19 cellular contexts compared by ENCODE assay signal in genomic region chr15:63469190-63469589, GRCh38. TPM values are rescaled to one million over a fixed set of nuclear protein-coding genes. Genes with fewer than 3 reads are reported as not detected.
A peak's percentile ranks its signal among the peaks of the same experiment; 100 is the strongest.
DNase-seq lines count a peak whose midpoint lies in the region; ATAC-seq and TF ChIP-seq lines count a peak whose summit lies in the region.
"Had no signal": no experiment of that assay in that cellular context is flagged by ENCODE, and none has a peak within 500 bp of the region (broad histone marks: within the 10 kb centered on the region; RNA-seq: fewer than 3 reads in every experiment).

No MANE protein-coding gene starts in this region.

- H3K27me3 Mint-ChIP-seq in activated CD4-positive, alpha-beta T cell treated with anti-CD3 and anti-CD28 coated beads for 36 hours = no peaks in the 10 kb centered on the region
- peaks cover 2% of the 10 kb centered on the region for H3K27me3 Mint-ChIP-seq in activated CD4-positive, alpha-beta T cell treated with anti-CD3 and anti-CD28 coated beads, Interleukin-2, amount 10 ng/mL, durations not matched to agents 7 days and 5 days
- no peaks in the 10 kb centered on the region for H3K27me3 Mint-ChIP-seq in CD4-positive, alpha-beta T cell
- no peaks in the 10 kb centered on the region for H3K27me3 Mint-ChIP-seq in naive thymus-derived CD8-positive, alpha-beta T cell

- peaks cover 0 to 18% (median 3%) of the 10 kb centered on the region in 9 donors for H3K4me1 ChIP-seq in heart right ventricle
- H3K4me1 ChIP-seq: breast epithelium had no signal

- H3K27ac ChIP-seq in CD4-positive, alpha-beta T cell (ENCODE audit: low read depth, low read length) = no peak overlapping the region
- no peak overlapping the region for H3K27ac ChIP-seq in heart right ventricle
- H3K27ac ChIP-seq: BLaER1, breast epithelium, dorsolateral prefrontal cortex, gastroesophageal sphincter, GM23248, transverse colon had no signal

- H3K4me3 ChIP-seq in heart right ventricle = no peak overlapping the region
- H3K4me3 ChIP-seq: BLaER1, breast epithelium, dorsolateral prefrontal cortex, gastroesophageal sphincter, GM23248, transverse colon had no signal

- TF ChIP-seq CTCF in CD4-positive, alpha-beta T cell (IDR thresholded peaks at IDR 0.05) = no peak
- TF ChIP-seq CTCF in heart right ventricle (IDR thresholded peaks at IDR 0.05) = no peak

- H3K36me3 ChIP-seq in heart right ventricle = no peaks in the 10 kb centered on the region
- H3K36me3 ChIP-seq: BLaER1, breast epithelium, gastroesophageal sphincter, transverse colon had no signal

- CTCF ChIA-PET in activated CD4-positive, alpha-beta T cell treated with anti-CD3 and anti-CD28 coated beads for 36 hours (lab: Charles Lee) = interaction anchor here (0.7 to 2.0 kb wide), 6 partner anchors 10 to 41 kb away, joined by 3 to 4 read pairs (median 4); no protein-coding TSS in a partner anchor
- CTCF ChIA-PET in activated CD4-positive, alpha-beta T cell treated with anti-CD3 and anti-CD28 coated beads, Interleukin-2, amount 10 ng/mL, durations not matched to agents 7 days and 5 days (lab: Charles Lee) = no interaction called here
- CTCF ChIA-PET in CD4-positive, alpha-beta T cell (lab: Charles Lee) = no interaction called here

- DNase-seq in activated CD4-positive, alpha-beta T cell treated with anti-CD3 and anti-CD28 coated beads for 36 hours = peak; percentile 69
- DNase-seq in activated CD4-positive, alpha-beta T cell treated with anti-CD3 and anti-CD28 coated beads, Interleukin-2, amount 10 ng/mL, durations not matched to agents 7 days and 5 days = no peak
- DNase-seq in CD4-positive, alpha-beta T cell = peak in 1 of 10 experiments; percentile 41
- DNase-seq in activated T-cell treated with anti-CD3 and anti-CD28 coated beads, Interleukin-2, amount 50 U/mL, for 48 hours = peak; percentile 50 to 58
- DNase-seq in naive thymus-derived CD8-positive, alpha-beta T cell = peak in 1 of 10 donors; percentile 14
- no peak for DNase-seq in heart right ventricle
- DNase-seq: activated CD4-positive, CD25-positive, alpha-beta regulatory T cell treated with anti-CD3 and anti-CD28 coated beads, Interleukin-2, amount 50 U/mL, for 72 hours; dorsolateral prefrontal cortex; GM23248; NCI-H345; SHP77; transverse colon had no signal

- H3K36me3 Mint-ChIP-seq in activated CD4-positive, alpha-beta T cell treated with anti-CD3 and anti-CD28 coated beads for 36 hours (ENCODE audit: low read depth) = no peaks in the 10 kb centered on the region
- no peaks in the 10 kb centered on the region for H3K36me3 Mint-ChIP-seq in activated CD4-positive, alpha-beta T cell treated with anti-CD3 and anti-CD28 coated beads, Interleukin-2, amount 10 ng/mL, durations not matched to agents 7 days and 5 days (ENCODE audit: low read depth)
- H3K36me3 Mint-ChIP-seq in CD4-positive, alpha-beta T cell (ENCODE audit: low read depth) = no peaks in the 10 kb centered on the region
- H3K36me3 Mint-ChIP-seq in naive thymus-derived CD8-positive, alpha-beta T cell = no peaks in the 10 kb centered on the region

- POLR2A ChIA-PET in activated CD4-positive, alpha-beta T cell treated with anti-CD3 and anti-CD28 coated beads for 36 hours (lab: Charles Lee) = interaction anchor here (0.6 kb wide), 1 partner anchor 253 kb away, joined by 3 read pairs; no protein-coding TSS in a partner anchor
- POLR2A ChIA-PET in activated CD4-positive, alpha-beta T cell treated with anti-CD3 and anti-CD28 coated beads, Interleukin-2, amount 10 ng/mL, durations not matched to agents 7 days and 5 days (lab: Charles Lee) = no interaction called here
- POLR2A ChIA-PET in CD4-positive, alpha-beta T cell (lab: Charles Lee) = interaction anchor here (4.3 kb wide), 1 partner anchor 37 kb away, joined by 79 read pairs; the partner anchor contains the start of gene USP3
- POLR2A ChIA-PET in naive thymus-derived CD8-positive, alpha-beta T cell (lab: Charles Lee) = interaction anchor here (0.6 to 34.6 kb wide), 5 partner anchors 10 to 202 kb away, joined by 3 to 629 read pairs (median 4); partner anchors contain the start of gene USP3

- peak overlapping the region; percentile 83 for H3K27ac Mint-ChIP-seq in activated CD4-positive, alpha-beta T cell treated with anti-CD3 and anti-CD28 coated beads for 36 hours
- no peak overlapping the region for H3K27ac Mint-ChIP-seq in activated CD4-positive, alpha-beta T cell treated with anti-CD3 and anti-CD28 coated beads, Interleukin-2, amount 10 ng/mL, durations not matched to agents 7 days and 5 days
- peak overlapping the region; percentile 52 for H3K27ac Mint-ChIP-seq in CD4-positive, alpha-beta T cell
- peak overlapping the region in 8 of 10 donors; percentile 1 to 88 (median 60) for H3K27ac Mint-ChIP-seq in naive thymus-derived CD8-positive, alpha-beta T cell
- H3K27ac Mint-ChIP-seq: T-helper 1 cell treated with Interleukin-12 subunit alpha and Interleukin-12 subunit beta and Interleukin-4 antibody, amounts not matched to agents 30 μg/mL and 1 μg/mL, for 36 hours had no signal

- H3K9me3 ChIP-seq in CD4-positive, alpha-beta T cell (ENCODE audit: control insufficient read depth, low read length) = no peaks in the 10 kb centered on the region
- H3K9me3 ChIP-seq in heart right ventricle = no peaks in the 10 kb centered on the region
- H3K9me3 ChIP-seq: BLaER1, breast epithelium, gastroesophageal sphincter, transverse colon had no signal

- no peak overlapping the region for H3K4me3 Mint-ChIP-seq in activated CD4-positive, alpha-beta T cell treated with anti-CD3 and anti-CD28 coated beads for 36 hours
- H3K4me3 Mint-ChIP-seq in activated CD4-positive, alpha-beta T cell treated with anti-CD3 and anti-CD28 coated beads, Interleukin-2, amount 10 ng/mL, durations not matched to agents 7 days and 5 days = no peak overlapping the region
- no peak overlapping the region for H3K4me3 Mint-ChIP-seq in CD4-positive, alpha-beta T cell
- no peak overlapping the region for H3K4me3 Mint-ChIP-seq in naive thymus-derived CD8-positive, alpha-beta T cell
- H3K4me3 Mint-ChIP-seq: T-helper 1 cell treated with Interleukin-12 subunit alpha and Interleukin-12 subunit beta and Interleukin-4 antibody, amounts not matched to agents 30 μg/mL and 1 μg/mL, for 36 hours had no signal

- H3K27me3 ChIP-seq in CD4-positive, alpha-beta T cell (ENCODE audit: control insufficient read depth, insufficient read depth, low read length) = no peaks in the 10 kb centered on the region
- H3K27me3 ChIP-seq in heart right ventricle = no peaks in the 10 kb centered on the region
- H3K27me3 ChIP-seq: BLaER1, breast epithelium, dorsolateral prefrontal cortex, gastroesophageal sphincter, transverse colon had no signal

- 82 to 89% methylated on average over 5 of the region's 5 CpGs for WGBS in heart right ventricle, 2 donors

- peaks cover 43% of the 10 kb centered on the region for H3K4me1 Mint-ChIP-seq in activated CD4-positive, alpha-beta T cell treated with anti-CD3 and anti-CD28 coated beads for 36 hours
- peaks cover 33% of the 10 kb centered on the region for H3K4me1 Mint-ChIP-seq in activated CD4-positive, alpha-beta T cell treated with anti-CD3 and anti-CD28 coated beads, Interleukin-2, amount 10 ng/mL, durations not matched to agents 7 days and 5 days
- H3K4me1 Mint-ChIP-seq in CD4-positive, alpha-beta T cell (ENCODE audit: low read depth) = peaks cover 57% of the 10 kb centered on the region
- peaks cover 16 to 48% (median 38%) of the 10 kb centered on the region in 4 donors for H3K4me1 Mint-ChIP-seq in naive thymus-derived CD8-positive, alpha-beta T cell

- intact Hi-C loops in activated CD4-positive, alpha-beta T cell treated with anti-CD3 and anti-CD28 coated beads for 36 hours (cut with DNase I, micrococcal nuclease) = loop anchor here (1.0 to 10.0 kb wide), 7 partner anchors 10 to 596 kb away; partner anchors contain the start of gene USP3 (in 2 of the 2)
- intact Hi-C loops in CD4-positive, alpha-beta T cell (cut with DNase I, micrococcal nuclease) = loop anchor here (5.0 kb wide), 5 partner anchors 83 to 598 kb away; partner anchors contain the start of gene FBXL22 (in 1 of the 2)
- intact Hi-C loops in heart right ventricle (cut with DNase I) = loop anchor here in 4 of 10 donors (5.0 to 10.0 kb wide), 4 partner anchors 64 to 598 kb away; partner anchors contain the start of gene FBXL22 (in 4 of the 4)

- no peaks in the 10 kb centered on the region for H3K9me3 Mint-ChIP-seq in activated CD4-positive, alpha-beta T cell treated with anti-CD3 and anti-CD28 coated beads for 36 hours (ENCODE audit: low read depth)
- no peaks in the 10 kb centered on the region for H3K9me3 Mint-ChIP-seq in activated CD4-positive, alpha-beta T cell treated with anti-CD3 and anti-CD28 coated beads, Interleukin-2, amount 10 ng/mL, durations not matched to agents 7 days and 5 days
- no peaks in the 10 kb centered on the region for H3K9me3 Mint-ChIP-seq in CD4-positive, alpha-beta T cell
- no peaks in the 10 kb centered on the region for H3K9me3 Mint-ChIP-seq in naive thymus-derived CD8-positive, alpha-beta T cell
- H3K9me3 Mint-ChIP-seq: T-helper 1 cell treated with Interleukin-12 subunit alpha and Interleukin-12 subunit beta and Interleukin-4 antibody, amounts not matched to agents 30 μg/mL and 1 μg/mL, for 36 hours had no signal

- peak; percentile 71 for ATAC-seq in activated CD4-positive, alpha-beta T cell treated with anti-CD3 and anti-CD28 coated beads for 36 hours
- peak; percentile 62 for ATAC-seq in CD4-positive, alpha-beta T cell (ENCODE audit: poor library complexity)
- ATAC-seq in naive thymus-derived CD8-positive, alpha-beta T cell = no peak
- no peak for ATAC-seq in HG02885 (IDR thresholded peaks at IDR 0.05; ENCODE audit: poor library complexity, unreplicated experiment)
- no peak for ATAC-seq in GM21390 (IDR thresholded peaks at IDR 0.05; ENCODE audit: unreplicated experiment)
- ATAC-seq in heart right ventricle = no peak
- ATAC-seq: gastroesophageal sphincter, sciatic nerve had no signal

RNA-seq across cellular contexts. Expression of gene USP3, which starts 35.2 kb away (rescaled TPM):
- 10 to 100 TPM; 51.1 to 51.7 TPM for total RNA-seq in activated CD4-positive, alpha-beta T cell treated with anti-CD3 and anti-CD28 coated beads for 36 hours
- total RNA-seq in activated CD4-positive, alpha-beta T cell treated with anti-CD3 and anti-CD28 coated beads, Interleukin-2, amount 10 ng/mL, durations not matched to agents 7 days and 5 days = 10 to 100 TPM; 62.7 to 70.8 TPM
- total RNA-seq in CD4-positive, alpha-beta T cell = 100 to 1,000 TPM; 280 to 282 TPM
- total RNA-seq in naive thymus-derived CD8-positive, alpha-beta T cell = 100 to 1,000 TPM; 128 to 136 TPM
- polyA plus RNA-seq in naive thymus-derived CD8-positive, alpha-beta T cell = 10 to 100 TPM; 31.6 to 42.9 (median 36.9) TPM
- total RNA-seq in heart right ventricle = 10 to 100 TPM; 11.4 to 23.7 (median 17.6) TPM
- polyA plus RNA-seq in heart right ventricle = 10 to 100 TPM in 1 of 2 donors, 1 to 10 TPM in 1; 8.4 to 15.4 TPM

Comparison
In these comparisons a context has a peak if more than half of its experiments do, and no peak if none do; other contexts are left out.
1. DNase-seq: peak in activated CD4-positive, alpha-beta T cell treated with anti-CD3 and anti-CD28 coated beads for 36 hours (single experiment) and activated T-cell treated with anti-CD3 and anti-CD28 coated beads, Interleukin-2, amount 50 U/mL, for 48 hours (2 of 2); none in activated CD4-positive, alpha-beta T cell treated with anti-CD3 and anti-CD28 coated beads, Interleukin-2, amount 10 ng/mL, durations not matched to agents 7 days and 5 days (single experiment) and heart right ventricle (0 of 2).
2. ATAC-seq: peak in activated CD4-positive, alpha-beta T cell treated with anti-CD3 and anti-CD28 coated beads for 36 hours (single experiment) and CD4-positive, alpha-beta T cell (single experiment); none in naive thymus-derived CD8-positive, alpha-beta T cell (0 of 2), HG02885 (single experiment), GM21390 (single experiment) and heart right ventricle (0 of 8).